14 cellular contexts compared by ENCODE assay signal in the genomic region with DNA sequence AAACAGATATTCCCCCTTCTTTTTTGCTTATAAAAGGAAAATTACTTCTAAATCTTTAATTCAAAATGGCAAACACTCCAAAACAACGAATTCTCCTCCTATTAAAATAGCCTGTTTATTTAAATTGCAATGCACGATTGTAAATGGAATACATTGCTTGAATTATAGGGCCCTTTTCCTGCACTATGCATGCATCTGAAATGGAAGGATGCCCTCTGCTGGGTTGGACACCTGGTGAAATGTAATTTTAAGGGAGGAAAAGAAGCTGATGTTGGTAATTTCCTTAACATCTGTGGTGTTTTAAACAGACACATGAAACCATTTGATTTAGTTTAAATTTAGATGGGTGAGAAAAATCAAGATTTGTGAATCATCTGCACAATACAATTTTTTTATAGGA.
DNase-seq lines count a peak whose midpoint lies in the region; ATAC-seq, FAIRE-seq and TF ChIP-seq lines count a peak whose summit lies in the region.
"Had no signal": no experiment of that assay in that cellular context is flagged by ENCODE, and none has a peak within 500 bp of the region (broad histone marks: within the 10 kb centered on the region; RNA-seq: fewer than 3 reads in every experiment).

No MANE protein-coding gene starts in this region.

- H3K27me3 Mint-ChIP-seq in progenitor cell of endocrine pancreas, result peaks cover 5% of the 10 kb centered on the region

- no peak overlapping the region for H3K9ac ChIP-seq in H1 (replicated peaks in 1 of 4; ENCODE audit: extremely low read depth in 1 of 4, low read depth in 3 of 4, low read length in 3 of 4)

- DNase-seq in NCI-H1417 (lab: John Stamatoyannopoulos, UW) (peak in 2 of 3 experiments; percentile 16 to 59), NCI-H1417 treated with DMSO at 0.1 percent for 48 hours (lab: John Stamatoyannopoulos, UW) (no peak), NCI-H1694 treated with DMSO at 0.1 percent for 48 hours (lab: John Stamatoyannopoulos, UW) (peak; percentile 53), H1 (ENCODE audit: low read depth in 1 of 2, low spot score in 2 of 2) (no peak), progenitor cell of endocrine pancreas (ENCODE audit: low spot score, unreplicated experiment) (no peak), foreskin keratinocyte (no peak)
- no peak for DNase-seq in activated CD4-positive, alpha-beta T cell treated with anti-CD3 and anti-CD28 coated beads for 4 hours
- no peak for DNase-seq in stimulated activated effector memory CD8-positive, alpha-beta T cell treated with anti-CD3 and anti-CD28 coated beads, Interleukin-12 subunit alpha, Interleukin-12 subunit beta, amount 100 ng/mL, for 72 hours (ENCODE audit: low spot score in 2 of 2)
- DNase-seq: aorta; effector memory CD4-positive, alpha-beta T cell; NCI-H748 treated with DMSO at 0.1 percent for 48 hours had no signal

- no peaks in the 10 kb centered on the region for H3K36me3 ChIP-seq in H1 (ENCODE audit: control insufficient read depth in 2 of 4, insufficient read depth in 4 of 4, low read length in 3 of 4)
- H3K36me3 ChIP-seq: thyroid gland had no signal

- ATAC-seq in foreskin keratinocyte, result no peak
- ATAC-seq in stimulated activated effector memory CD8-positive, alpha-beta T cell treated with anti-CD3 and anti-CD28 coated beads, Interleukin-12 subunit alpha, Interleukin-12 subunit beta, amount 100 ng/mL, for 72 hours, result no peak

- peak; percentile 49 to 56 for TF ChIP-seq RAD21 in H1 (IDR thresholded peaks at IDR 0.05 in 1 of 2, conservative IDR thresholded peaks at IDR 0.05 in 1 of 2; ENCODE audit: low read depth in 2 of 2, low read length in 2 of 2)

- no peak overlapping the region for H3K18ac ChIP-seq in H1 (ENCODE audit: extremely low read depth, low read length)

- no peak overlapping the region for H3K14ac ChIP-seq in H1 (ENCODE audit: insufficient read length)

- H2BK15ac ChIP-seq in H1 (ENCODE audit: low read length), result no peak overlapping the region

- no peak overlapping the region for H3K4me3 Mint-ChIP-seq in progenitor cell of endocrine pancreas (ENCODE audit: low read depth)
- no peak overlapping the region for H3K4me3 Mint-ChIP-seq in stimulated activated effector memory CD8-positive, alpha-beta T cell treated with anti-CD3 and anti-CD28 coated beads, Interleukin-12 subunit alpha, Interleukin-12 subunit beta, amount 100 ng/mL, for 72 hours

- no peak for TF ChIP-seq POLR2A in H1 (IDR thresholded peaks at IDR 0.05; ENCODE audit: control extremely low read depth in 1 of 2, low read depth in 2 of 2, low read length in 2 of 2)

- POLR2A ChIA-PET in H1 (lab: Charles Lee; ENCODE audit: partially characterized antibody), result no interaction called here

- no peak overlapping the region for H3K4me3 ChIP-seq in H1 (ENCODE audit: extremely low read depth in 1 of 4, insufficient read depth in 2 of 4, low read depth in 3 of 4, low read length in 4 of 4)
- H3K4me3 ChIP-seq: thyroid gland had no signal

- H3K4ac ChIP-seq in H1 (replicated peaks; ENCODE audit: insufficient read length, low read depth, low read length), result no peak overlapping the region

- peaks cover 5 to 8% of the 10 kb centered on the region in 2 experiments; a peak in 3 of 4 replicates for H3K9me3 ChIP-seq in H1 (ENCODE audit: insufficient read depth in 2 of 2, low read depth in 1 of 2, low read length in 1 of 2)
- H3K9me3 ChIP-seq: thyroid gland had no signal

- peaks cover 7% of the 10 kb centered on the region for H3K9me3 Mint-ChIP-seq in progenitor cell of endocrine pancreas (ENCODE audit: low read depth)
- peaks cover 3% of the 10 kb centered on the region for H3K9me3 Mint-ChIP-seq in stimulated activated effector memory CD8-positive, alpha-beta T cell treated with anti-CD3 and anti-CD28 coated beads, Interleukin-12 subunit alpha, Interleukin-12 subunit beta, amount 100 ng/mL, for 72 hours

- H3K79me2 ChIP-seq in H1 (ENCODE audit: control insufficient read depth in 1 of 2, insufficient read depth in 2 of 2, low read length in 2 of 2), result no peaks in the 10 kb centered on the region

- TF ChIP-seq CTCF in H1 (IDR thresholded peaks at IDR 0.05; ENCODE audit: control extremely low read depth in 1 of 3, insufficient read depth in 1 of 3, low read depth in 1 of 3, low read length in 3 of 3) (peak in 2 of 3 experiments; percentile 14 to 34; a peak in 2 of 4 replicates), progenitor cell of endocrine pancreas (IDR thresholded peaks at IDR 0.05; ENCODE audit: unreplicated experiment) (peak; percentile 40), foreskin keratinocyte (conservative IDR thresholded peaks at IDR 0.05) (no peak)

- no peaks in the 10 kb centered on the region for H3K79me1 ChIP-seq in H1 (ENCODE audit: low read depth, low read length)

- no peak overlapping the region for H3K4me2 ChIP-seq in H1 (ENCODE audit: insufficient read depth in 1 of 2, low read depth in 2 of 2, low read length in 2 of 2)

- H3K27ac ChIP-seq in H1 (ENCODE audit: low read depth, low read length) (no peak overlapping the region), foreskin keratinocyte (no peak overlapping the region)
- H3K27ac ChIP-seq: thyroid gland had no signal

- no peaks in the 10 kb centered on the region for H3K4me1 Mint-ChIP-seq in progenitor cell of endocrine pancreas (ENCODE audit: low read depth)
- no peaks in the 10 kb centered on the region for H3K4me1 Mint-ChIP-seq in stimulated activated effector memory CD8-positive, alpha-beta T cell treated with anti-CD3 and anti-CD28 coated beads, Interleukin-12 subunit alpha, Interleukin-12 subunit beta, amount 100 ng/mL, for 72 hours

- no peaks in the 10 kb centered on the region for H4K20me1 ChIP-seq in H1 (replicated peaks in 1 of 2; ENCODE audit: control insufficient read depth in 1 of 2, insufficient read depth in 2 of 2, low read length in 2 of 2)

- CTCF ChIA-PET in H1 (lab: Charles Lee; ENCODE audit: partially characterized antibody), result interaction anchor here (0.6 to 1.0 kb wide), 2 partner anchors 87 to 397 kb away, joined by 3 read pairs; no protein-coding TSS in a partner anchor

- H3K27me3 ChIP-seq in H1 (replicated peaks in 1 of 4; ENCODE audit: control insufficient read depth in 3 of 4, extremely low read depth in 1 of 4, insufficient read depth in 3 of 4, low read length in 3 of 4), result no peaks in the 10 kb centered on the region
- no peaks in the 10 kb centered on the region for H3K27me3 ChIP-seq in foreskin keratinocyte
- H3K27me3 ChIP-seq: thyroid gland had no signal

- no peak overlapping the region for H4K8ac ChIP-seq in H1 (ENCODE audit: extremely low read depth, insufficient read depth, low read length)

- H2BK20ac ChIP-seq in H1 (ENCODE audit: low read length), result no peak overlapping the region

- no peak overlapping the region for H3K56ac ChIP-seq in H1 (replicated peaks; ENCODE audit: insufficient read length, low read depth, low read length)

- H3K23me2 ChIP-seq in H1 (ENCODE audit: low read depth, low read length), result no peaks in the 10 kb centered on the region

- H2BK12ac ChIP-seq in H1 (ENCODE audit: low read depth, low read length), result no peak overlapping the region

- H2BK5ac ChIP-seq in H1 (ENCODE audit: low read depth, low read length), result no peak overlapping the region

- no peak for FAIRE-seq in H1 (lab: Jason Lieb, UNC)
- FAIRE-seq: A204.1, GM12892 had no signal

- no peak for TF ChIP-seq EP300 in H1 (IDR thresholded peaks at IDR 0.05; ENCODE audit: borderline replicate concordance in 1 of 2, low read depth in 2 of 2, low read length in 2 of 2)

- no peak overlapping the region for H4K5ac ChIP-seq in H1 (ENCODE audit: insufficient read length, low read depth, low read length)

- H2AK5ac ChIP-seq in H1 (ENCODE audit: low read depth, low read length), result no peak overlapping the region

- WGBS in H1 (ENCODE audit: extremely low coverage in 1 of 2, insufficient coverage in 1 of 2, insufficient read length in 1 of 2, insufficient replicate concordance in 2 of 2, low coverage in 1 of 2, low lambda C conversion rate in 2 of 2, missing lambda C conversion rate in 1 of 2), 2 experiments, result 78 to 100% methylated on average over 1 to 2 of the region's 2 CpGs

- no peak overlapping the region for H3K23ac ChIP-seq in H1 (ENCODE audit: insufficient read length)

- no peak overlapping the region for H3K27ac Mint-ChIP-seq in progenitor cell of endocrine pancreas
- no peak overlapping the region for H3K27ac Mint-ChIP-seq in stimulated activated effector memory CD8-positive, alpha-beta T cell treated with anti-CD3 and anti-CD28 coated beads, Interleukin-12 subunit alpha, Interleukin-12 subunit beta, amount 100 ng/mL, for 72 hours

- no peak overlapping the region for H2BK120ac ChIP-seq in H1 (replicated peaks; ENCODE audit: low read depth, low read length)

- H4K91ac ChIP-seq in H1 (replicated peaks; ENCODE audit: insufficient read length, low read length), result no peak overlapping the region

- no peaks in the 10 kb centered on the region for H3K4me1 ChIP-seq in H1 (replicated peaks in 1 of 4; ENCODE audit: control insufficient read depth in 3 of 4, insufficient read depth in 4 of 4, low read length in 3 of 4)
- H3K4me1 ChIP-seq in foreskin keratinocyte, result no peaks in the 10 kb centered on the region
- H3K4me1 ChIP-seq: thyroid gland had no signal

- H2AFZ ChIP-seq in H1 (ENCODE audit: low read length), result no peak overlapping the region

- H3K36me3 Mint-ChIP-seq in progenitor cell of endocrine pancreas (ENCODE audit: insufficient read depth), result no peaks in the 10 kb centered on the region
- no peaks in the 10 kb centered on the region for H3K36me3 Mint-ChIP-seq in stimulated activated effector memory CD8-positive, alpha-beta T cell treated with anti-CD3 and anti-CD28 coated beads, Interleukin-12 subunit alpha, Interleukin-12 subunit beta, amount 100 ng/mL, for 72 hours

TF ChIP-seq in H1, 55 proteins besides CTCF, POLR2A, EP300 and RAD21 (continues in another document):
- TF ChIP-seq POLR2AphosphoS5 (IDR thresholded peaks at IDR 0.05; ENCODE audit: low read depth, low read length) (no peak), KDM4A (IDR thresholded peaks at IDR 0.05; ENCODE audit: low read depth, low read length, severe bottlenecking) (no peak), TAF7 (optimal IDR thresholded peaks at IDR 0.05; ENCODE audit: borderline replicate concordance, low read depth, low read length) (no peak), JUND (IDR thresholded peaks at IDR 0.05; ENCODE audit: low read length) (no peak), CBX5 (IDR thresholded peaks at IDR 0.05; ENCODE audit: low read depth, low read length) (no peak), YY1 (IDR thresholded peaks at IDR 0.05; ENCODE audit: low read depth, low read length) (no peak), ZNF274 (IDR thresholded peaks at IDR 0.05; ENCODE audit: borderline replicate concordance, extremely low read depth, low read length) (no peak), SIN3A (conservative IDR thresholded peaks at IDR 0.05 in 1 of 2, IDR thresholded peaks at IDR 0.05 in 1 of 2; ENCODE audit: low read depth in 1 of 2, low read length in 2 of 2) (no peak)
- TF ChIP-seq, protein P1, sequence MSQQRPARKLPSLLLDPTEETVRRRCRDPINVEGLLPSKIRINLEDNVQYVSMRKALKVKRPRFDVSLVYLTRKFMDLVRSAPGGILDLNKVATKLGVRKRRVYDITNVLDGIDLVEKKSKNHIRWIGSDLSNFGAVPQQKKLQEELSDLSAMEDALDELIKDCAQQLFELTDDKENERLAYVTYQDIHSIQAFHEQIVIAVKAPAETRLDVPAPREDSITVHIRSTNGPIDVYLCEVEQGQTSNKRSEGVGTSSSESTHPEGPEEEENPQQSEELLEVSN (IDR thresholded peaks at IDR 0.05), result no peak

Comparison
In these comparisons a context has a peak if more than half of its experiments do, and no peak if none do; other contexts are left out.
1. DNase-seq: peak in NCI-H1417 (2 of 3) and NCI-H1694 treated with DMSO at 0.1 percent for 48 hours (single experiment); none in NCI-H1417 treated with DMSO at 0.1 percent for 48 hours (single experiment), H1 (0 of 2), progenitor cell of endocrine pancreas (single experiment), activated CD4-positive, alpha-beta T cell treated with anti-CD3 and anti-CD28 coated beads for 4 hours (0 of 2), foreskin keratinocyte (0 of 2) and stimulated activated effector memory CD8-positive, alpha-beta T cell treated with anti-CD3 and anti-CD28 coated beads, Interleukin-12 subunit alpha, Interleukin-12 subunit beta, amount 100 ng/mL, for 72 hours (0 of 2).